In the genomic region with DNA sequence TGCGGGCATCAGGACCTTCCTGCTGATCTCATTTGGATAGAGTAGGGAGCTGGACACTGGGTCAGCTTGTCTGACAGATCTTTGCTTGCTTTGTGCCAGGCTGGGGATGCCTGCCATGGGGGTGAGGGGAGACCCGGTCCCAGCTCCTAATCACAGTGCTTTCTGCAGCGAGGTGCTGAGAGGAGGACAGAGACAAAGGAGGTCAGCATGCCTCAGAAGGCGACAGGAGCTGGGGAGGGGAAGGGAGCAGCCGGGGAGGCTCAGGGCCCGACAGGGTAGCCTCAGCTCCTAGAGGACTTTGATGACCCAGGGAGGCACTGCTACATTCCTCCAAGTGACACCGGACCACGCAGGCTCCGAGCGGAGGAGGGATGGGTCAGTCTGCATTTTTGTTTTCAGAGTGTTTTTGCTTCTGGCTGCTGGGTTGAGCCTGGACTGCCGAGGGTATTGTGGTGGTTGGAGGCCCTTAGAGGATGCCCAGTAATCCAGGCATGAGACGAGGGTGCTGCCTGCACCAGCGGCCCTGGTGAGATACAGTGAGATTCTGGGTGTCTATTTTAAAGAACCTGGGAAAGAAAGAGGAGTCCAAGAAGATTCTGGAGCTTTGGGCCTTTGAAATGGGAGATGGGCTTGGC, we compare ENCODE assay signal across 10 cellular contexts. TPM values are rescaled to one million over a fixed set of nuclear protein-coding genes. Genes with fewer than 3 reads are reported as not detected.
A peak's percentile ranks its signal among the peaks of the same experiment; 100 is the strongest.
DNase-seq lines count a peak whose midpoint lies in the region; ATAC-seq and TF ChIP-seq lines count a peak whose summit lies in the region.
"Had no signal": no experiment of that assay in that cellular context is flagged by ENCODE, and none has a peak within 500 bp of the region (broad histone marks: within the 10 kb centered on the region; RNA-seq: fewer than 3 reads in every experiment).

No MANE protein-coding gene starts in this region.

- H3K9me3 Mint-ChIP-seq in activated CD4-positive, alpha-beta T cell treated with anti-CD3 and anti-CD28 coated beads, Interleukin-2, amount 10 ng/mL, durations not matched to agents 24 days and 14 days: no peaks in the 10 kb centered on the region
- H3K9me3 Mint-ChIP-seq in activated naive CD8-positive, alpha-beta T cell treated with anti-CD3 and anti-CD28 coated beads for 36 hours: no peaks in the 10 kb centered on the region

- no peaks in the 10 kb centered on the region for H3K27me3 Mint-ChIP-seq in activated CD4-positive, alpha-beta T cell treated with anti-CD3 and anti-CD28 coated beads, Interleukin-2, amount 10 ng/mL, durations not matched to agents 24 days and 14 days
- H3K27me3 Mint-ChIP-seq in activated naive CD8-positive, alpha-beta T cell treated with anti-CD3 and anti-CD28 coated beads for 36 hours: no peaks in the 10 kb centered on the region

- H3K36me3 Mint-ChIP-seq in activated CD4-positive, alpha-beta T cell treated with anti-CD3 and anti-CD28 coated beads, Interleukin-2, amount 10 ng/mL, durations not matched to agents 24 days and 14 days (ENCODE audit: low read depth): peaks cover 75% of the 10 kb centered on the region
- H3K36me3 Mint-ChIP-seq in activated naive CD8-positive, alpha-beta T cell treated with anti-CD3 and anti-CD28 coated beads for 36 hours: peaks cover 77% of the 10 kb centered on the region

- no peak overlapping the region for H2AFZ ChIP-seq in PC-9

- no peaks in the 10 kb centered on the region for H3K36me3 ChIP-seq in PC-9 (ENCODE audit: low read depth)

- H3K9me3 ChIP-seq in PC-9 (ENCODE audit: insufficient read depth, low read depth): no peaks in the 10 kb centered on the region

- no TSS peak for BruUV-seq in PC-9 (replicated peaks; lab: Mats Ljungman, UMichigan)

- ATAC-seq in HG02798 (IDR thresholded peaks at IDR 0.05; ENCODE audit: poor library complexity, unreplicated experiment): no peak

- H3K4me1 Mint-ChIP-seq in activated CD4-positive, alpha-beta T cell treated with anti-CD3 and anti-CD28 coated beads, Interleukin-2, amount 10 ng/mL, durations not matched to agents 24 days and 14 days: peaks cover 65% of the 10 kb centered on the region
- H3K4me1 Mint-ChIP-seq in activated naive CD8-positive, alpha-beta T cell treated with anti-CD3 and anti-CD28 coated beads for 36 hours: peaks cover 75% of the 10 kb centered on the region

- H3F3A ChIP-seq in PC-9 (ENCODE audit: insufficient read depth, low read depth): no peaks in the 10 kb centered on the region

- POLR2A ChIA-PET in PC-9 (lab: Charles Lee; ENCODE audit: unreplicated experiment): no interaction called here

- intact Hi-C loops in activated CD4-positive, alpha-beta T cell treated with anti-CD3 and anti-CD28 coated beads, Interleukin-2, amount 10 ng/mL, durations not matched to agents 24 days and 14 days (cut with micrococcal nuclease): loop anchor here (1.0 to 10.0 kb wide), 6 partner anchors 10 to 1646 kb away; partner anchors contain the start of genes AURKA, CSTF1, PRELID3B and RTF2
- intact Hi-C loops in PC-9 (cut with micrococcal nuclease; ENCODE audit: unreplicated experiment): no loop called here

- no peak for TF ChIP-seq CTCF in PC-9 (conservative IDR thresholded peaks at IDR 0.05)

- H3K4me3 ChIP-seq in PC-9: no peak overlapping the region

- H3K79me2 ChIP-seq in PC-9 (ENCODE audit: low read depth): no peaks in the 10 kb centered on the region

- no peaks in the 10 kb centered on the region for H3K27me3 ChIP-seq in PC-9 (ENCODE audit: insufficient read depth, low read depth)

- no peaks in the 10 kb centered on the region for H3K9me2 ChIP-seq in PC-9 (ENCODE audit: insufficient read depth)

- H3K4me1 ChIP-seq in PC-9 (replicated peaks; ENCODE audit: insufficient read depth): no peaks in the 10 kb centered on the region

- H3K27ac Mint-ChIP-seq in activated CD4-positive, alpha-beta T cell treated with anti-CD3 and anti-CD28 coated beads, Interleukin-2, amount 10 ng/mL, durations not matched to agents 24 days and 14 days: peak overlapping the region; percentile 95
- H3K27ac Mint-ChIP-seq in activated naive CD8-positive, alpha-beta T cell treated with anti-CD3 and anti-CD28 coated beads for 36 hours: peak overlapping the region; percentile 99

- peak; percentile 67 for DNase-seq in activated CD4-positive, alpha-beta T cell treated with anti-CD3 and anti-CD28 coated beads, Interleukin-2, amount 10 ng/mL, durations not matched to agents 24 days and 14 days
- no peak for DNase-seq in activated CD4-positive, alpha-beta T cell treated with anti-CD3 and anti-CD28 coated beads for 48 hours
- DNase-seq in activated naive CD8-positive, alpha-beta T cell treated with anti-CD3 and anti-CD28 coated beads for 36 hours: no peak
- DNase-seq in midbrain (lab: John Stamatoyannopoulos, UW) (peak; percentile 12), PC-9 (no peak), HK-2 (ENCODE audit: unreplicated experiment) (no peak)
- DNase-seq: glutamatergic neuron, SHP77 had no signal

- H4K20me1 ChIP-seq in PC-9 (ENCODE audit: insufficient read depth): 0 out of 2 replicates have a peak, but pooled peaks cover 4% of the 10 kb centered on the region

- peak overlapping the region; percentile 86 for H3K4me3 Mint-ChIP-seq in activated CD4-positive, alpha-beta T cell treated with anti-CD3 and anti-CD28 coated beads, Interleukin-2, amount 10 ng/mL, durations not matched to agents 24 days and 14 days
- peak overlapping the region; percentile 86 for H3K4me3 Mint-ChIP-seq in activated naive CD8-positive, alpha-beta T cell treated with anti-CD3 and anti-CD28 coated beads for 36 hours

- no peak overlapping the region for H3K4me2 ChIP-seq in PC-9

- H3K27ac ChIP-seq in temporal lobe (ENCODE audit: low read depth, low read length) (peak overlapping the region; percentile 30), PC-9 (no peak overlapping the region)

- CTCF ChIA-PET in PC-9 (lab: Charles Lee): interaction anchor here (0.5 kb wide), 1 partner anchor 97 kb away, joined by 3 read pairs; no protein-coding TSS in a partner anchor

RNA-seq across cellular contexts. Expression of gene RBM38, which starts 7.8 kb away (rescaled TPM):
- 100 and 103 TPM in 2 replicates for total RNA-seq in activated CD4-positive, alpha-beta T cell treated with anti-CD3 and anti-CD28 coated beads, Interleukin-2, amount 10 ng/mL, durations not matched to agents 24 days and 14 days
- 100 to 1,000 TPM; 142 to 144 TPM for total RNA-seq in activated naive CD8-positive, alpha-beta T cell treated with anti-CD3 and anti-CD28 coated beads for 36 hours
- 6.6 TPM for total RNA-seq in temporal lobe
- 19.3 and 25.6 TPM in 2 replicates for total RNA-seq in PC-9 (2021)

RNA-seq across cellular contexts. Expression of gene RAE1, which starts 48.0 kb away (rescaled TPM):
- 58.2 and 63.4 TPM in 2 replicates for total RNA-seq in activated CD4-positive, alpha-beta T cell treated with anti-CD3 and anti-CD28 coated beads, Interleukin-2, amount 10 ng/mL, durations not matched to agents 24 days and 14 days
- total RNA-seq in activated naive CD8-positive, alpha-beta T cell treated with anti-CD3 and anti-CD28 coated beads for 36 hours: 10 to 100 TPM; 59.0 to 60.0 TPM
- total RNA-seq in temporal lobe (30.0 TPM), PC-9 (2021) (26.1 and 38.4 TPM in 2 replicates)

Comparison
In these comparisons a context has a peak if more than half of its experiments do, and no peak if none do; other contexts are left out.
1. DNase-seq: peak in activated CD4-positive, alpha-beta T cell treated with anti-CD3 and anti-CD28 coated beads, Interleukin-2, amount 10 ng/mL, durations not matched to agents 24 days and 14 days (single experiment) and midbrain (single experiment); none in activated CD4-positive, alpha-beta T cell treated with anti-CD3 and anti-CD28 coated beads for 48 hours (single experiment), activated naive CD8-positive, alpha-beta T cell treated with anti-CD3 and anti-CD28 coated beads for 36 hours (single experiment), PC-9 (0 of 2) and HK-2 (single experiment).